In the genomic region with DNA sequence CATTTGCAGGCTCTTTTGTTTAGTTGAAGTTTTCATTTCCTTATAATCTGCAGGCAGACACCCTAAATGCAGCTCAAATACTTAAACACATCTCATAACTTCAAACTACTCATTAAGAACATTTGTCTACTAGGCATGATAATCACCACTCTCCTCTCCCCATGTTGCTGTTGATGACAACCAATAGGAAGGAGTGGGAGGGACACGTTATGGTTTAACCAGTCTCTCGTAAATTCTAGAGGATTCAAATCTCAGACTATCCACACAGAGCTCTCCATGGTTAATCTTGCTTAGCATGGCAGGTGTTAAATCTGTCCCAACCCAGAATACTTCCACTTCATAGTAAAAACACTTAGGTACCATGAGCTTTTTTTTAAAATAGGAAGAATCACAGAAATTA, we compare ENCODE assay signal across 16 cellular contexts.
DNase-seq lines count a peak whose midpoint lies in the region; ATAC-seq lines count a peak whose summit lies in the region.
"Had no signal": no experiment of that assay in that cellular context is flagged by ENCODE, and none has a peak within 500 bp of the region (broad histone marks: within the 10 kb centered on the region; RNA-seq: fewer than 3 reads in every experiment).

No MANE protein-coding gene starts in this region.

- ATAC-seq in GM18867 (IDR thresholded peaks at IDR 0.05; ENCODE audit: unreplicated experiment) (peak; percentile 67), GM21576 (IDR thresholded peaks at IDR 0.05; ENCODE audit: unreplicated experiment) (peak; percentile 47), HG03432 (IDR thresholded peaks at IDR 0.05; ENCODE audit: unreplicated experiment) (peak; percentile 53), HG03097 (IDR thresholded peaks at IDR 0.05; ENCODE audit: low FRiP score, unreplicated experiment) (no peak)

- peak; percentile 8 for DNase-seq in germinal center (ENCODE audit: low spot score)
- DNase-seq in NCI-H128 (lab: John Stamatoyannopoulos, UW; ENCODE audit: unreplicated experiment): no peak
- no peak for DNase-seq in NCI-H774 (lab: John Stamatoyannopoulos, UW)
- DNase-seq: CD4-positive, alpha-beta memory T cell; DND-41; GDM1; H9; NCI-H1436 treated with DMSO at 0.1 percent for 48 hours; OCI-M1; SJCRH30; SW 1271; T-helper 9 cell had no signal
